In genomic region chr14:34538871-34539406, GRCh38 we compare ENCODE assay signal across 8 cellular contexts. TPM values are rescaled to one million over a fixed set of nuclear protein-coding genes. Genes with fewer than 3 reads are reported as not detected.
DNase-seq lines count a peak whose midpoint lies in the region; ATAC-seq and TF ChIP-seq lines count a peak whose summit lies in the region.

No MANE protein-coding gene starts in this region.

- H3K27ac ChIP-seq in right atrium auricular region (peak overlapping the region; percentile 96 to 97), tibial nerve (peak overlapping the region; percentile 98 to 100 (median 98))

- 2 to 3% methylated on average over 15 of the region's 15 CpGs for WGBS in tibial nerve, 2 donors

- H3K27me3 ChIP-seq in right atrium auricular region: no peaks in the 10 kb centered on the region
- H3K27me3 ChIP-seq in tibial nerve: no peaks in the 10 kb centered on the region

- H3K4me3 ChIP-seq in right atrium auricular region (peak overlapping the region; percentile 84 to 91), tibial nerve (peak overlapping the region; percentile 74 to 98 (median 91))

- TF ChIP-seq CTCF in right atrium auricular region (IDR thresholded peaks at IDR 0.05): no peak
- no peak for TF ChIP-seq CTCF in tibial nerve (IDR thresholded peaks at IDR 0.05)
- no peak for TF ChIP-seq CTCF in GM20000 (IDR thresholded peaks at IDR 0.05; ENCODE audit: extremely low read depth, missing control alignments)

- no peak for ATAC-seq in Right ventricle myocardium inferior
- peak; percentile 26 for ATAC-seq in left lobe of liver
- no peak for ATAC-seq in GM19467 (IDR thresholded peaks at IDR 0.05; ENCODE audit: unreplicated experiment)

- H3K4me1 ChIP-seq in right atrium auricular region (peaks cover 0 to 23% of the 10 kb centered on the region in 2 donors), tibial nerve (peaks cover 0 to 31% (median 11%) of the 10 kb centered on the region in 4 donors)

- intact Hi-C loops in Right ventricle myocardium inferior (cut with DNase I): loop anchor here (5.0 kb wide), 1 partner anchor 77 kb away; the partner anchor contains the start of gene SPTSSA

- H3K9me3 ChIP-seq in right atrium auricular region (no peaks in the 10 kb centered on the region), tibial nerve (no peaks in the 10 kb centered on the region)

- H3K9me3 Mint-ChIP-seq in activated naive CD8-positive, alpha-beta T cell (ENCODE audit: low read depth): no peaks in the 10 kb centered on the region

- peak overlapping the region; percentile 98 for H3K4me3 Mint-ChIP-seq in activated naive CD8-positive, alpha-beta T cell

- TF ChIP-seq POLR2A in tibial nerve (IDR thresholded peaks at IDR 0.05): no peak

- H3K36me3 ChIP-seq in right atrium auricular region (peaks cover 7% of the 10 kb centered on the region), tibial nerve (peaks cover 0 to 36% (median 6%) of the 10 kb centered on the region in 3 donors)

- H3K36me3 Mint-ChIP-seq in activated naive CD8-positive, alpha-beta T cell: no peaks in the 10 kb centered on the region

- no peaks in the 10 kb centered on the region for H3K27me3 Mint-ChIP-seq in activated naive CD8-positive, alpha-beta T cell

- no peak for TF ChIP-seq EP300 in tibial nerve (IDR thresholded peaks at IDR 0.05)

- DNase-seq in right atrium auricular region (ENCODE audit: low spot score) (no peak), Right ventricle myocardium inferior (ENCODE audit: missing footprints) (no peak), left lobe of liver (ENCODE audit: low spot score) (no peak), tibial nerve (ENCODE audit: low spot score in 2 of 2) (no peak), GM20000 (ENCODE audit: low spot score) (no peak), H4 (ENCODE audit: low spot score) (no peak)

- peaks cover 33% of the 10 kb centered on the region for H3K4me1 Mint-ChIP-seq in activated naive CD8-positive, alpha-beta T cell (ENCODE audit: low read depth)

- H3K27ac Mint-ChIP-seq in activated naive CD8-positive, alpha-beta T cell: peak overlapping the region; percentile 96

RNA-seq across cellular contexts. Expression of gene EAPP, which starts 0.6 kb away (rescaled TPM):
- 10 to 100 TPM; 17.9 to 22.7 TPM for total RNA-seq in right atrium auricular region
- 16.7 TPM for total RNA-seq in Right ventricle myocardium inferior
- total RNA-seq in left lobe of liver: 15.5 TPM
- 10 to 100 TPM; 28.8 to 52.4 (median 37.3) TPM for total RNA-seq in tibial nerve
- 60.1 and 60.2 TPM in 2 replicates for total RNA-seq in H4 (2014; rRNA removed; shearing (Covaris generic))
